ENCODE assay signal across 10 cellular contexts in the genomic region with DNA sequence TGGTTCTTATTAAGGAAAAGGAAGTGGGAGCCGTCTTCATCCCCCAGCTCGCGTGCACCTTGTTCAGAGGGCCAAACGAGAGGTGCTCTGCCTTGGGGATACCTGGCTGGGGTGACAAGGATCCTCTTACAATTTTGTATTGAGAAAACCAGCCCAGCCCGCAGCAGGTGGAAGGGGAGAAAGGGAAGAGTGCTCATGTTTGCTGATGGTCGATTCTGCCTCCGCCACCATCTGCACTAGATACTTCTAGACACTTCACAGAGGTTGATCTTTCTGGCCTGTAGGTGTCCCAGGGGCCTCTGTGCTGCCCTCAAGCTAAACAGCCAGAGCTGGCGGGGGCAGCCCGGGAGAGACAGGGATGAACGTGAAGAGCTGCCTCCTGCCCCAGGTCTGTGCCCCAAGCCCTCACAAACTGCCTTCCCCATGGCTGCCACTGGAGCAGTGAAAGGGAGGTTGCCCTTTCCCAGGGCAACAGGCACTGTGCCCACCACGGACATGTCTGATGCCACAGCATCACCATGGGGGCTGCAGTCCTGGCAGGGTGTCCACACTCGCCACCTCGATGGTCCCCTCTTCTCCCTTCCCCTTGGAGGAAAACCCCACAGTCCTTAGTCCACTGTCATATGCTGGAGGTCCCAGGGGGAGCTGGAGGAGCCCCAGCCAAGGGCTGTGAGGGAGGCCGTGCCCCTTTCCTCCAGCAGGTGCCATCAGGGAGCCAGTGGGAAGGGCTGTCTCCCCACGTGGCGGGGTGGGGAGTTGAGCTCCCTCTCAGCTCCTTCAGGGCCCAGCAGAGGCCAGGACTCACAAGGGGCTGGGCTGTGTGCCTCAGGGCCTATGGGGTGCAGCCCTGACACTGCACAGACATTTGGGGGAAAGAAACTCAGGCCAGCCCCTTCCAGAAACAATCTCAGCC. TPM values are rescaled to one million over a fixed set of nuclear protein-coding genes. Genes with fewer than 3 reads are reported as not detected.
A peak's percentile ranks its signal among the peaks of the same experiment; 100 is the strongest.
DNase-seq lines count a peak whose midpoint lies in the region; TF ChIP-seq lines count a peak whose summit lies in the region.
"Had no signal": no experiment of that assay in that cellular context is flagged by ENCODE, and none has a peak within 500 bp of the region (broad histone marks: within the 10 kb centered on the region; RNA-seq: fewer than 3 reads in every experiment).

No MANE protein-coding gene starts in this region.

- WGBS in suprapubic skin: 77% methylated on average over 15 of the region's 16 CpGs

- H3K4me1 Mint-ChIP-seq in activated naive CD4-positive, alpha-beta T cell treated with anti-CD3 and anti-CD28 coated beads, Interleukin-2, amount 10 ng/mL, durations not matched to agents 7 days and 5 days: peaks cover 9% of the 10 kb centered on the region
- H3K4me1 Mint-ChIP-seq in activated naive CD4-positive, alpha-beta T cell treated with anti-CD3 and anti-CD28 coated beads for 36 hours (ENCODE audit: low read depth): peaks cover 8% of the 10 kb centered on the region

- H3K4me3 Mint-ChIP-seq in activated naive CD4-positive, alpha-beta T cell treated with anti-CD3 and anti-CD28 coated beads, Interleukin-2, amount 10 ng/mL, durations not matched to agents 7 days and 5 days: no peak overlapping the region
- no peak overlapping the region for H3K4me3 Mint-ChIP-seq in activated naive CD4-positive, alpha-beta T cell treated with anti-CD3 and anti-CD28 coated beads for 36 hours
- H3K4me3 Mint-ChIP-seq: T-helper 1 cell treated with Interleukin-12 subunit alpha and Interleukin-12 subunit beta and Interleukin-4 antibody, amounts not matched to agents 30 μg/mL and 1 μg/mL, for 36 hours had no signal

- peak; percentile 34 for DNase-seq in activated naive CD4-positive, alpha-beta T cell treated with anti-CD3 and anti-CD28 coated beads, Interleukin-2, amount 10 ng/mL, durations not matched to agents 7 days and 5 days
- no peak for DNase-seq in activated naive CD4-positive, alpha-beta T cell treated with anti-CD3 and anti-CD28 coated beads for 36 hours
- DNase-seq in NT2/D1 (ENCODE audit: low read depth, low spot score) (peak; percentile 72), ecto neural progenitor cell (ENCODE audit: low spot score) (peak; percentile 62), suprapubic skin (ENCODE audit: low spot score in 2 of 2) (no peak), pons (ENCODE audit: low spot score) (no peak), tibial artery (no peak), NCI-H1092 (lab: John Stamatoyannopoulos, UW) (no peak)

- H3K4me3 ChIP-seq in NT2/D1 (ENCODE audit: insufficient read length, low read depth) (no peak overlapping the region), suprapubic skin (no peak overlapping the region), tibial artery (no peak overlapping the region)

- H3K36me3 ChIP-seq in NT2/D1 (ENCODE audit: insufficient read depth, insufficient read length, low read length): peaks cover 52% of the 10 kb centered on the region
- H3K36me3 ChIP-seq in suprapubic skin: peaks cover 29% of the 10 kb centered on the region
- H3K36me3 ChIP-seq in tibial artery: peaks cover 27 to 67% (median 33%) of the 10 kb centered on the region in 3 donors

- TF ChIP-seq CTCF in suprapubic skin (IDR thresholded peaks at IDR 0.05) (peak in 1 of 2 donors; percentile 21), tibial artery (IDR thresholded peaks at IDR 0.05) (peak in 1 of 2 experiments; percentile 5)

- CTCF ChIA-PET in activated naive CD4-positive, alpha-beta T cell treated with anti-CD3 and anti-CD28 coated beads, Interleukin-2, amount 10 ng/mL, durations not matched to agents 7 days and 5 days (lab: Charles Lee): interaction anchor here (0.6 to 3.5 kb wide), 7 partner anchors 26 to 323 kb away, joined by 3 to 35 read pairs (median 4); no protein-coding TSS in a partner anchor
- CTCF ChIA-PET in activated naive CD4-positive, alpha-beta T cell treated with anti-CD3 and anti-CD28 coated beads for 36 hours (lab: Charles Lee): interaction anchor here (0.6 to 2.1 kb wide), 3 partner anchors 38 to 95 kb away, joined by 4 to 7 read pairs (median 7); no protein-coding TSS in a partner anchor

- H3K27me3 ChIP-seq in NT2/D1 (ENCODE audit: insufficient read depth, insufficient read length) (no peaks in the 10 kb centered on the region), suprapubic skin (no peaks in the 10 kb centered on the region), tibial artery (no peaks in the 10 kb centered on the region)

- intact Hi-C loops in activated naive CD4-positive, alpha-beta T cell treated with anti-CD3 and anti-CD28 coated beads for 36 hours (cut with micrococcal nuclease): loop anchor here (1.0 kb wide), 1 partner anchor 189 kb away; no protein-coding TSS in a partner anchor
- intact Hi-C loops in tibial artery (cut with DNase I; ENCODE audit: low total_unique reads): loop anchor here (5.0 kb wide), 2 partner anchors 96 to 191 kb away; no protein-coding TSS in a partner anchor

- H3K9me3 ChIP-seq in NT2/D1 (ENCODE audit: insufficient read depth, low read length) (no peaks in the 10 kb centered on the region), suprapubic skin (no peaks in the 10 kb centered on the region), tibial artery (no peaks in the 10 kb centered on the region)

- TF ChIP-seq POLR2A in suprapubic skin (IDR thresholded peaks at IDR 0.05): no peak

- H3K4me1 ChIP-seq in NT2/D1 (ENCODE audit: insufficient read depth, insufficient read length) (peaks cover 19% of the 10 kb centered on the region), suprapubic skin (peaks cover 28% of the 10 kb centered on the region), tibial artery (peaks cover 0 to 34% (median 17%) of the 10 kb centered on the region in 4 donors)

- no peaks in the 10 kb centered on the region for H3K9me3 Mint-ChIP-seq in activated naive CD4-positive, alpha-beta T cell treated with anti-CD3 and anti-CD28 coated beads, Interleukin-2, amount 10 ng/mL, durations not matched to agents 7 days and 5 days
- no peaks in the 10 kb centered on the region for H3K9me3 Mint-ChIP-seq in activated naive CD4-positive, alpha-beta T cell treated with anti-CD3 and anti-CD28 coated beads for 36 hours
- H3K9me3 Mint-ChIP-seq: T-helper 1 cell treated with Interleukin-12 subunit alpha and Interleukin-12 subunit beta and Interleukin-4 antibody, amounts not matched to agents 30 μg/mL and 1 μg/mL, for 36 hours had no signal

- peaks cover 9% of the 10 kb centered on the region for H3K27me3 Mint-ChIP-seq in activated naive CD4-positive, alpha-beta T cell treated with anti-CD3 and anti-CD28 coated beads, Interleukin-2, amount 10 ng/mL, durations not matched to agents 7 days and 5 days
- no peaks in the 10 kb centered on the region for H3K27me3 Mint-ChIP-seq in activated naive CD4-positive, alpha-beta T cell treated with anti-CD3 and anti-CD28 coated beads for 36 hours (ENCODE audit: low read depth)

- H3K27ac ChIP-seq in suprapubic skin: peak overlapping the region; percentile 39
- H3K27ac ChIP-seq in tibial artery: peak overlapping the region in 1 of 2 donors; percentile 24

- peaks cover 17% of the 10 kb centered on the region for H3K36me3 Mint-ChIP-seq in activated naive CD4-positive, alpha-beta T cell treated with anti-CD3 and anti-CD28 coated beads, Interleukin-2, amount 10 ng/mL, durations not matched to agents 7 days and 5 days
- peaks cover 4% of the 10 kb centered on the region for H3K36me3 Mint-ChIP-seq in activated naive CD4-positive, alpha-beta T cell treated with anti-CD3 and anti-CD28 coated beads for 36 hours (ENCODE audit: low read depth)

- H3K27ac Mint-ChIP-seq in activated naive CD4-positive, alpha-beta T cell treated with anti-CD3 and anti-CD28 coated beads, Interleukin-2, amount 10 ng/mL, durations not matched to agents 7 days and 5 days: no peak overlapping the region
- H3K27ac Mint-ChIP-seq in activated naive CD4-positive, alpha-beta T cell treated with anti-CD3 and anti-CD28 coated beads for 36 hours: no peak overlapping the region
- H3K27ac Mint-ChIP-seq: T-helper 1 cell treated with Interleukin-12 subunit alpha and Interleukin-12 subunit beta and Interleukin-4 antibody, amounts not matched to agents 30 μg/mL and 1 μg/mL, for 36 hours had no signal

- no peak for TF ChIP-seq EP300 in suprapubic skin (IDR thresholded peaks at IDR 0.05)

- H3K9ac ChIP-seq in NT2/D1 (ENCODE audit: insufficient read length, low read depth): peak overlapping the region; percentile 58

RNA-seq across cellular contexts. Expression of a gene that starts 8.1 kb away (rescaled TPM):
- 10 to 100 TPM; 23.2 to 24.6 TPM for total RNA-seq in activated naive CD4-positive, alpha-beta T cell treated with anti-CD3 and anti-CD28 coated beads for 36 hours
- total RNA-seq in suprapubic skin: 10 to 100 TPM; 40.5 to 68.5 (median 51.9) TPM

RNA-seq across cellular contexts. Expression of a gene that starts 12.9 kb away (rescaled TPM):
- total RNA-seq in activated naive CD4-positive, alpha-beta T cell treated with anti-CD3 and anti-CD28 coated beads for 36 hours: not detected
- total RNA-seq in suprapubic skin: under 1 TPM in 1 of 4 donors, not detected in 3; 0.38 TPM
- total RNA-seq: cardiac septum had no signal

RNA-seq across cellular contexts. Expression of a gene that starts 28.3 kb away (rescaled TPM):
- under 1 TPM in 1 of 2 experiments, not detected in 1; 0.07 TPM for total RNA-seq in activated naive CD4-positive, alpha-beta T cell treated with anti-CD3 and anti-CD28 coated beads for 36 hours
- 1 to 10 TPM; 4.9 to 5.6 (median 5.2) TPM for total RNA-seq in suprapubic skin

RNA-seq across cellular contexts. Expression of a gene that starts 52.5 kb away (rescaled TPM):
- total RNA-seq in activated naive CD4-positive, alpha-beta T cell treated with anti-CD3 and anti-CD28 coated beads for 36 hours: 10 to 100 TPM; 35.9 to 37.6 TPM
- 100 to 1,000 TPM in 2 of 4 donors, 10 to 100 TPM in 2; 68.7 to 111 (median 97.5) TPM for total RNA-seq in suprapubic skin

RNA-seq across cellular contexts. Expression of a gene that starts 59.2 kb away (rescaled TPM):
- 100 to 1,000 TPM; 106 TPM for total RNA-seq in activated naive CD4-positive, alpha-beta T cell treated with anti-CD3 and anti-CD28 coated beads for 36 hours
- total RNA-seq in suprapubic skin: 100 to 1,000 TPM in 1 of 4 donors, 10 to 100 TPM in 3; 80.0 to 119 (median 94.6) TPM

Comparison
In these comparisons a context has a peak if more than half of its experiments do, and no peak if none do; other contexts are left out.
1. DNase-seq: peak in activated naive CD4-positive, alpha-beta T cell treated with anti-CD3 and anti-CD28 coated beads, Interleukin-2, amount 10 ng/mL, durations not matched to agents 7 days and 5 days (single experiment), NT2/D1 (single experiment) and ecto neural progenitor cell (single experiment); none in activated naive CD4-positive, alpha-beta T cell treated with anti-CD3 and anti-CD28 coated beads for 36 hours (single experiment), suprapubic skin (0 of 2), pons (single experiment), tibial artery (0 of 2) and NCI-H1092 (single experiment).
2. RNA of a gene that starts 28.3 kb away (total RNA-seq): 4.9 to 5.6 TPM in suprapubic skin; 0.07 TPM in activated naive CD4-positive, alpha-beta T cell treated with anti-CD3 and anti-CD28 coated beads for 36 hours; every median in the first group is over 4 times any median in the second.